ENCODE assay signal across 17 cellular contexts in genomic region chr10:5941579-5941978, GRCh38. TPM values are rescaled to one million over a fixed set of nuclear protein-coding genes. Genes with fewer than 3 reads are reported as not detected.
A peak's percentile ranks its signal among the peaks of the same experiment; 100 is the strongest.
DNase-seq lines count a peak whose midpoint lies in the region; ATAC-seq, FAIRE-seq and TF ChIP-seq lines count a peak whose summit lies in the region.
"Had no signal": no experiment of that assay in that cellular context is flagged by ENCODE, and none has a peak within 500 bp of the region (broad histone marks: within the 10 kb centered on the region; RNA-seq: fewer than 3 reads in every experiment).

No MANE protein-coding gene starts in this region.

- H3K79me2 ChIP-seq in K562 (ENCODE audit: control insufficient read depth, insufficient read depth, low read length) (no peaks in the 10 kb centered on the region), H1 (ENCODE audit: control insufficient read depth in 1 of 2, insufficient read depth in 2 of 2, low read length in 2 of 2) (no peaks in the 10 kb centered on the region), parathyroid adenoma (no peaks in the 10 kb centered on the region), GM23248 (ENCODE audit: insufficient read depth) (no peaks in the 10 kb centered on the region)

- no peaks in the 10 kb centered on the region for H3K9me2 ChIP-seq in GM23248 (ENCODE audit: insufficient read depth)

- H2BK12ac ChIP-seq in H1 (ENCODE audit: low read depth, low read length), result no peak overlapping the region; the same call in 1 of the 2 replicates

- no peaks in the 10 kb centered on the region; the same call in 1 of the 2 replicates for H3K23me2 ChIP-seq in H1 (ENCODE audit: low read depth, low read length)

- no peak overlapping the region for H2BK120ac ChIP-seq in H1 (replicated peaks; ENCODE audit: low read depth, low read length)

- H3K4me1 ChIP-seq in K562 (replicated peaks in 1 of 2; ENCODE audit: control insufficient read depth in 2 of 2, insufficient read depth in 2 of 2, low read length in 2 of 2) (peaks cover 17 to 39% of the 10 kb centered on the region in 2 experiments; a peak in 4 of 5 replicates), H1 (replicated peaks in 1 of 4; ENCODE audit: control insufficient read depth in 3 of 4, insufficient read depth in 4 of 4, low read length in 3 of 4) (peaks cover 0 to 14% (median 7%) of the 10 kb centered on the region in 4 experiments; a peak in 6 of 7 replicates), parathyroid adenoma (no peaks in the 10 kb centered on the region), tibial nerve (peaks cover 0 to 34% (median 7%) of the 10 kb centered on the region in 4 donors), GM23248 (ENCODE audit: insufficient read depth) (peaks cover 33% of the 10 kb centered on the region)

- 77% methylated on average over 7 of the region's 7 CpGs for WGBS in K562 (ENCODE audit: insufficient coverage, low coverage, missing lambda C conversion rate)
- WGBS in H1 (ENCODE audit: extremely low coverage in 1 of 2, insufficient coverage in 1 of 2, insufficient read length in 1 of 2, insufficient replicate concordance in 2 of 2, low coverage in 1 of 2, low lambda C conversion rate in 2 of 2, missing lambda C conversion rate in 1 of 2), 2 experiments, result 83% methylated on average over 7 of the region's 7 CpGs; no CpG with 5 or more reads in 1 of the 2 experiments
- WGBS in tibial nerve, 2 donors, result 73% methylated on average over 7 of the region's 7 CpGs
- 76% methylated on average over 7 of the region's 7 CpGs for WGBS in GM23248 (ENCODE audit: low coverage in 1 of 2, low lambda C conversion rate in 2 of 2, missing lambda C conversion rate in 2 of 2), 2 experiments

- peak overlapping the region; percentile 53; the same call in 1 of the 2 replicates for H2BK15ac ChIP-seq in H1 (ENCODE audit: low read length)

- peaks cover 29% of the 10 kb centered on the region for H3F3A ChIP-seq in GM23248 (ENCODE audit: insufficient read depth)

- H3K18ac ChIP-seq in H1 (ENCODE audit: extremely low read depth, low read length), result no peak overlapping the region

- in situ Hi-C loops in K562 (cut with MboI), result loop anchor here (25.0 kb wide), 1 partner anchor 446 kb away; no protein-coding TSS in a partner anchor
- in situ Hi-C loops in GM23248 (cut with MboI), result no loop called here

- no peak overlapping the region; the same call in 1 of the 2 replicates for H4K8ac ChIP-seq in H1 (ENCODE audit: extremely low read depth, insufficient read depth, low read length)

- H4K20me1 ChIP-seq in K562 (replicated peaks; ENCODE audit: control insufficient read depth, insufficient read depth, low read length) (no peaks in the 10 kb centered on the region), H1 (replicated peaks in 1 of 2; ENCODE audit: control insufficient read depth in 1 of 2, insufficient read depth in 2 of 2, low read length in 2 of 2) (peaks cover 0 to 2% of the 10 kb centered on the region in 2 experiments), GM23248 (ENCODE audit: insufficient read depth) (no peaks in the 10 kb centered on the region)

- no peak overlapping the region for H3K14ac ChIP-seq in H1 (ENCODE audit: insufficient read length)

- TF ChIP-seq POLR2A in K562 (conservative IDR thresholded peaks at IDR 0.05) (no peak), H1 (IDR thresholded peaks at IDR 0.05; ENCODE audit: control extremely low read depth in 1 of 2, low read depth in 2 of 2, low read length in 2 of 2) (no peak), tibial nerve (IDR thresholded peaks at IDR 0.05) (no peak)

- peak overlapping the region; percentile 25 for H4K91ac ChIP-seq in H1 (replicated peaks; ENCODE audit: insufficient read length, low read length)

- intact Hi-C loops in K562 (cut with micrococcal nuclease), result no loop called here

- DNase-seq in K562 (ENCODE audit: extremely low read depth in 1 of 4, low spot score in 3 of 4) (no peak), H1 (ENCODE audit: low read depth in 1 of 2, low spot score in 2 of 2) (no peak), tibial nerve (ENCODE audit: low spot score in 2 of 2) (no peak), HK-2 (ENCODE audit: unreplicated experiment) (no peak), GM23248 (no peak)
- DNase-seq in stimulated activated CD4-positive, alpha-beta T cell treated with anti-CD3 and anti-CD28 coated beads, Interleukin-12 subunit alpha, Interleukin-12 subunit beta, amount 100 ng/mL, for 4 hours, result no peak
- DNase-seq: activated naive CD4-positive, alpha-beta T cell treated with anti-CD3 and anti-CD28 coated beads for 36 hours; activated T-cell treated with anti-CD3 and anti-CD28 coated beads, Interleukin-2, amount 50 U/mL, for 4 hours; cortex of kidney; Kasumi-1; left colon; NCI-H1105; NCI-H2081 treated with DMSO at 0.1 percent for 48 hours; NCI-H510A; occipital lobe had no signal

- POLR2A ChIA-PET in K562 (lab: Yijun Ruan, JAX), result interaction anchor here (0.6 kb wide), 1 partner anchor 29 kb away, joined by 3 read pairs; no protein-coding TSS in a partner anchor
- POLR2A ChIA-PET in H1 (lab: Charles Lee; ENCODE audit: partially characterized antibody), result interaction anchor here (1.3 kb wide), 1 partner anchor 9 kb away, joined by 5 read pairs; no protein-coding TSS in a partner anchor

- H3K23ac ChIP-seq in H1 (ENCODE audit: insufficient read length), result no peak overlapping the region

- H3K27me3 ChIP-seq in K562 (ENCODE audit: control insufficient read depth in 2 of 2, insufficient read depth in 2 of 2, low read length in 2 of 2) (no peaks in the 10 kb centered on the region), H1 (replicated peaks in 1 of 4; ENCODE audit: control insufficient read depth in 3 of 4, extremely low read depth in 1 of 4, insufficient read depth in 3 of 4, low read length in 3 of 4) (no peaks in the 10 kb centered on the region), parathyroid adenoma (ENCODE audit: control insufficient read depth, insufficient read depth, low read length) (no peaks in the 10 kb centered on the region), tibial nerve (no peaks in the 10 kb centered on the region), GM23248 (replicated peaks; ENCODE audit: insufficient read depth) (no peaks in the 10 kb centered on the region)

- 0 out of 3 replicates have a peak, but pooled peaks have one; percentile 4 for ATAC-seq in K562
- ATAC-seq: activated T-cell treated with anti-CD3 and anti-CD28 coated beads, Interleukin-2, amount 50 U/mL, for 4 hours; left colon; sciatic nerve had no signal

- TF ChIP-seq CTCF in K562 (IDR thresholded peaks at IDR 0.05 in 2 of 3, conservative IDR thresholded peaks at IDR 0.05 in 1 of 3; ENCODE audit: insufficient read depth in 2 of 3, low read depth in 1 of 3, low read length in 3 of 3) (no peak), H1 (IDR thresholded peaks at IDR 0.05; ENCODE audit: control extremely low read depth in 1 of 3, insufficient read depth in 1 of 3, low read depth in 1 of 3, low read length in 3 of 3) (no peak), parathyroid adenoma (IDR thresholded peaks at IDR 0.05) (no peak), tibial nerve (IDR thresholded peaks at IDR 0.05) (no peak)

- H3K56ac ChIP-seq in H1 (replicated peaks; ENCODE audit: insufficient read length, low read depth, low read length), result no peak overlapping the region

- no peak for TF ChIP-seq RAD21 in K562 (CRISPR knock-in tag; conservative IDR thresholded peaks at IDR 0.05 in 1 of 2, IDR thresholded peaks at IDR 0.05 in 1 of 2)
- no peak for TF ChIP-seq RAD21 in H1 (IDR thresholded peaks at IDR 0.05 in 1 of 2, conservative IDR thresholded peaks at IDR 0.05 in 1 of 2; ENCODE audit: low read depth in 2 of 2, low read length in 2 of 2)

- FAIRE-seq in K562 (lab: Jason Lieb, UNC) (no peak), H1 (lab: Jason Lieb, UNC) (no peak)

- H3K4me3 ChIP-seq in K562 (no peak overlapping the region), H1 (ENCODE audit: extremely low read depth in 1 of 4, insufficient read depth in 2 of 4, low read depth in 3 of 4, low read length in 4 of 4) (no peak overlapping the region), parathyroid adenoma (ENCODE audit: low read depth, low read length) (no peak overlapping the region), tibial nerve (no peak overlapping the region), GM23248 (no peak overlapping the region)

- no peak overlapping the region for H2BK20ac ChIP-seq in H1 (ENCODE audit: low read length)

- H3K27ac ChIP-seq in K562 (ENCODE audit: extremely low read depth, low read depth, low read length) (peak overlapping the region; percentile 63; the same call in 1 of the 3 replicates), H1 (ENCODE audit: low read depth, low read length) (no peak overlapping the region), parathyroid adenoma (peak overlapping the region; percentile 87), tibial nerve (peak overlapping the region in 3 of 4 donors; percentile 37 to 70 (median 40)), GM23248 (no peak overlapping the region)

- TF ChIP-seq EP300 in K562 (IDR thresholded peaks at IDR 0.05; ENCODE audit: low read length), result no peak
- TF ChIP-seq EP300 in H1 (IDR thresholded peaks at IDR 0.05; ENCODE audit: borderline replicate concordance in 1 of 2, low read depth in 2 of 2, low read length in 2 of 2), result no peak
- no peak for TF ChIP-seq EP300 in tibial nerve (IDR thresholded peaks at IDR 0.05)

- no peaks in the 10 kb centered on the region for H3K9me3 ChIP-seq in K562 (replicated peaks; ENCODE audit: control insufficient read depth, insufficient read depth, low read depth, low read length)
- no peaks in the 10 kb centered on the region for H3K9me3 ChIP-seq in H1 (ENCODE audit: insufficient read depth in 2 of 2, low read depth in 1 of 2, low read length in 1 of 2)
- H3K9me3 ChIP-seq in parathyroid adenoma (ENCODE audit: control insufficient read depth, low read length), result no peaks in the 10 kb centered on the region
- H3K9me3 ChIP-seq in tibial nerve, result no peaks in the 10 kb centered on the region
- no peaks in the 10 kb centered on the region for H3K9me3 ChIP-seq in GM23248 (ENCODE audit: low read depth)

- BruUV-seq in K562 (replicated peaks; lab: Mats Ljungman, UMichigan), result no TSS peak

- no peak overlapping the region for H3K4ac ChIP-seq in H1 (replicated peaks; ENCODE audit: insufficient read length, low read depth, low read length)

- no peak overlapping the region for H2AK5ac ChIP-seq in H1 (ENCODE audit: low read depth, low read length)

- H2BK5ac ChIP-seq in H1 (ENCODE audit: low read depth, low read length), result no peak overlapping the region; the same call in 1 of the 2 replicates

- no peaks in the 10 kb centered on the region for H3K9me1 ChIP-seq in K562 (ENCODE audit: control insufficient read depth, insufficient read depth, low read length)

- H3K4me2 ChIP-seq in K562 (ENCODE audit: insufficient read depth, low read length) (peak overlapping the region; percentile 75), H1 (ENCODE audit: insufficient read depth in 1 of 2, low read depth in 2 of 2, low read length in 2 of 2) (no peak overlapping the region), parathyroid adenoma (ENCODE audit: low read length) (no peak overlapping the region), GM23248 (ENCODE audit: unreplicated experiment) (no peak overlapping the region)

- H3K36me3 ChIP-seq in K562 (ENCODE audit: control insufficient read depth, insufficient read depth, low read length), result peaks cover 23% of the 10 kb centered on the region; the same call in 2 of the 3 replicates
- H3K36me3 ChIP-seq in H1 (ENCODE audit: control insufficient read depth in 2 of 4, insufficient read depth in 4 of 4, low read length in 3 of 4), result peaks cover 2 to 17% (median 11%) of the 10 kb centered on the region in 4 experiments; a peak in 6 of 8 replicates
- no peaks in the 10 kb centered on the region for H3K36me3 ChIP-seq in parathyroid adenoma (ENCODE audit: control insufficient read depth, insufficient read depth, low read length)
- H3K36me3 ChIP-seq in tibial nerve, result peaks cover 0 to 26% (median 7%) of the 10 kb centered on the region in 3 donors
- peaks cover 5% of the 10 kb centered on the region; the same call in 1 of the 2 replicates for H3K36me3 ChIP-seq in GM23248 (ENCODE audit: low read depth)

- H3K9ac ChIP-seq in K562 (ENCODE audit: insufficient read depth in 1 of 2, low read depth in 2 of 2, low read length in 2 of 2) (peak overlapping the region; percentile 20 to 32; a peak in 3 of 4 replicates), H1 (replicated peaks in 1 of 4; ENCODE audit: extremely low read depth in 1 of 4, low read depth in 3 of 4, low read length in 3 of 4) (no peak overlapping the region), parathyroid adenoma (no peak overlapping the region), GM23248 (no peak overlapping the region)

- no peaks in the 10 kb centered on the region for H3K79me1 ChIP-seq in H1 (ENCODE audit: low read depth, low read length)

- CTCF ChIA-PET in K562 (lab: Yijun Ruan, JAX; ENCODE audit: low intra/inter-chr PET ratio), result no interaction called here
- CTCF ChIA-PET in H1 (lab: Charles Lee; ENCODE audit: partially characterized antibody), result interaction anchor here (0.8 to 1.4 kb wide), 2 partner anchors 8 to 9 kb away, joined by 4 to 5 read pairs; no protein-coding TSS in a partner anchor

- H2AFZ ChIP-seq in K562 (ENCODE audit: low read depth, low read length) (peak overlapping the region; percentile 74), H1 (ENCODE audit: low read length) (no peak overlapping the region), parathyroid adenoma (no peak overlapping the region), GM23248 (no peak overlapping the region)

- H4K5ac ChIP-seq in H1 (ENCODE audit: insufficient read length, low read depth, low read length), result no peak overlapping the region

RNA-seq across cellular contexts. Expression of gene IL15RA, which starts 35.8 kb away (rescaled TPM):
- 12.8 and 14.2 TPM in 2 replicates for total RNA-seq in K562 (2011; cell fraction: chromatin; rRNA removed; ENCODE audit: low replicate concordance)
- 16.7 and 17.9 TPM in 2 replicates for total RNA-seq in K562 (2011; cell fraction: nucleolus; rRNA removed)
- 13.9 and 18.0 TPM in 2 replicates for total RNA-seq in K562 (2011; cell fraction: nucleoplasm; rRNA removed)
- total RNA-seq in K562 (2014; rRNA removed) (9.8 and 10.1 TPM in 2 replicates), K562 (2014; rRNA removed; fragmentation: Illumina TruSeq; extraction: Trizol) (4.0 and 4.5 TPM in 2 replicates), K562 (2015; rRNA removed; fragmentation: Illumina TruSeq; extraction: Trizol) (4.7 and 5.2 TPM in 2 replicates), K562 (2021) (9.4 and 11.7 TPM in 2 replicates), tibial nerve (10 to 100 TPM in 2 of 4 donors, 1 to 10 TPM in 2; 9.0 to 18.6 (median 12.6) TPM)
- polyA plus RNA-seq in K562 (2011; rRNA removed) (8.0 and 18.3 TPM in 2 replicates), K562 (2014; fragmentation: Illumina TruSeq; extraction: Trizol) (10.6 and 11.2 TPM in 2 replicates), K562 (2014; fragmentation: Nextera tagmentation; extraction: Ambion mirVana) (1 to 10 TPM; 1.2 to 2.0 TPM), K562 (2014; rRNA removed) (8.7 and 9.9 TPM in 2 replicates), H1 (2011; rRNA removed) (1.4 and 2.5 TPM in 2 replicates), GM23248 (2016; fragmentation: Nextera tagmentation; extraction: Ambion mirVana) (4.0 and 4.9 TPM in 2 replicates)
- 20.1 and 26.7 TPM in 2 replicates for polyA plus RNA-seq in K562 (2011; cell fraction: cytosol; rRNA removed)
- polyA plus RNA-seq in K562 (2011; cell fraction: nucleus; rRNA removed), result 12.0 and 12.3 TPM in 2 replicates
- 5.6 and 11.1 TPM in 2 replicates for polyA plus RNA-seq in K562 (2012)
- 4.5 and 4.7 TPM in 2 replicates for polyA minus RNA-seq in K562 (2011; rRNA and poly(A)+ RNA removed)
- 10.1 and 10.2 TPM in 2 replicates for polyA minus RNA-seq in K562 (2011; cell fraction: cytosol; rRNA and poly(A)+ RNA removed)
- polyA minus RNA-seq in K562 (2011; cell fraction: nucleus; rRNA and poly(A)+ RNA removed), result 2.9 and 3.1 TPM in 2 replicates
- total RNA-seq in H1 (2021; fragmentation: NEBNext Ultra II Directional; extraction: Animal tissue kit (Norgen Biotek cat#: 25700)), result 0.98 and 1.3 TPM in 2 replicates
- 1.5 TPM for polyA plus RNA-seq in H1 (2011; cell fraction: cytosol; rRNA removed)
- 2.1 TPM for polyA plus RNA-seq in H1 (2011; cell fraction: nucleus; rRNA removed)
- polyA plus RNA-seq in H1 (2012, experiment 1 of 2), result 0.44 to 1.1 TPM (median 0.83 TPM) in 4 replicates
- 1.2 TPM for polyA plus RNA-seq in H1 (2012, experiment 2 of 2)
- 1.1 TPM for polyA plus RNA-seq in H1 (2013, experiment 1 of 2)
- 0.81 TPM for polyA plus RNA-seq in H1 (2013, experiment 2 of 2)
- 0.27 and 1.7 TPM in 2 replicates for polyA minus RNA-seq in H1 (2011; rRNA and poly(A)+ RNA removed)
- not detected for polyA minus RNA-seq in H1 (2011; cell fraction: cytosol; rRNA and poly(A)+ RNA removed)
- polyA minus RNA-seq in H1 (2011; cell fraction: nucleus; rRNA and poly(A)+ RNA removed), result 2.3 TPM
- 0.89 and 7.0 TPM in 2 replicates for total RNA-seq in GM23248 (2014; rRNA removed; shearing (Covaris generic))
- total RNA-seq: occipital lobe had no signal

RNA-seq across cellular contexts. Expression of gene FBH1, which starts 51.5 kb away (rescaled TPM):
- total RNA-seq in K562 (2011; cell fraction: chromatin; rRNA removed; ENCODE audit: low replicate concordance), result 410 and 519 TPM in 2 replicates
- 208 and 256 TPM in 2 replicates for total RNA-seq in K562 (2011; cell fraction: nucleolus; rRNA removed)
- total RNA-seq in K562 (2011; cell fraction: nucleoplasm; rRNA removed), result 298 and 374 TPM in 2 replicates
- total RNA-seq in K562 (2014; rRNA removed), result 80.6 and 87.9 TPM in 2 replicates
- total RNA-seq in K562 (2014; rRNA removed; fragmentation: Illumina TruSeq; extraction: Trizol), result 77.7 and 77.8 TPM in 2 replicates
- total RNA-seq in K562 (2015; rRNA removed; fragmentation: Illumina TruSeq; extraction: Trizol), result 107 and 108 TPM in 2 replicates
- total RNA-seq in K562 (2021), result 93.5 and 95.1 TPM in 2 replicates
- polyA plus RNA-seq in K562 (2011; rRNA removed), result 85.6 and 89.2 TPM in 2 replicates
- 69.8 and 73.7 TPM in 2 replicates for polyA plus RNA-seq in K562 (2011; cell fraction: cytosol; rRNA removed)
- 239 and 245 TPM in 2 replicates for polyA plus RNA-seq in K562 (2011; cell fraction: nucleus; rRNA removed)
- polyA plus RNA-seq in K562 (2012), result 54.6 and 57.0 TPM in 2 replicates
- polyA plus RNA-seq in K562 (2014; fragmentation: Illumina TruSeq; extraction: Trizol), result 66.3 and 70.1 TPM in 2 replicates
- 10 to 100 TPM; 13.4 to 23.4 TPM for polyA plus RNA-seq in K562 (2014; fragmentation: Nextera tagmentation; extraction: Ambion mirVana)
- polyA plus RNA-seq in K562 (2014; rRNA removed), result 69.7 and 73.1 TPM in 2 replicates
- polyA minus RNA-seq in K562 (2011; rRNA and poly(A)+ RNA removed), result 138 and 191 TPM in 2 replicates
- polyA minus RNA-seq in K562 (2011; cell fraction: cytosol; rRNA and poly(A)+ RNA removed), result 70.7 and 86.7 TPM in 2 replicates
- polyA minus RNA-seq in K562 (2011; cell fraction: nucleus; rRNA and poly(A)+ RNA removed), result 79.0 and 120 TPM in 2 replicates
- total RNA-seq in H1 (2021; fragmentation: NEBNext Ultra II Directional; extraction: Animal tissue kit (Norgen Biotek cat#: 25700)), result 49.0 and 51.8 TPM in 2 replicates
- 31.1 and 42.2 TPM in 2 replicates for polyA plus RNA-seq in H1 (2011; rRNA removed)
- polyA plus RNA-seq in H1 (2011; cell fraction: cytosol; rRNA removed), result 40.1 TPM
- polyA plus RNA-seq in H1 (2011; cell fraction: nucleus; rRNA removed), result 131 TPM
- 34.3 to 44.6 TPM (median 42.2 TPM) in 4 replicates for polyA plus RNA-seq in H1 (2012, experiment 1 of 2)
- polyA plus RNA-seq in H1 (2012, experiment 2 of 2), result 10.6 TPM
- polyA plus RNA-seq in H1 (2013, experiment 1 of 2), result 23.4 TPM
- 22.8 TPM for polyA plus RNA-seq in H1 (2013, experiment 2 of 2)
- polyA minus RNA-seq in H1 (2011; rRNA and poly(A)+ RNA removed), result 125 TPM in 2 replicates
- polyA minus RNA-seq in H1 (2011; cell fraction: cytosol; rRNA and poly(A)+ RNA removed), result 54.8 TPM
- polyA minus RNA-seq in H1 (2011; cell fraction: nucleus; rRNA and poly(A)+ RNA removed), result 104 TPM
- total RNA-seq in tibial nerve, result 100 to 1,000 TPM in 2 of 4 donors, 10 to 100 TPM in 2; 64.0 to 109 (median 96.6) TPM
- total RNA-seq in GM23248 (2014; rRNA removed; shearing (Covaris generic)), result 79.3 and 87.6 TPM in 2 replicates
- 66.4 and 71.4 TPM in 2 replicates for polyA plus RNA-seq in GM23248 (2016; fragmentation: Nextera tagmentation; extraction: Ambion mirVana)

RNA-seq across cellular contexts. Expression of gene ANKRD16, which starts 51.9 kb away (rescaled TPM):
- 39.2 and 65.1 TPM in 2 replicates for total RNA-seq in K562 (2011; cell fraction: chromatin; rRNA removed; ENCODE audit: low replicate concordance)
- 44.0 and 45.9 TPM in 2 replicates for total RNA-seq in K562 (2011; cell fraction: nucleolus; rRNA removed)
- total RNA-seq in K562 (2011; cell fraction: nucleoplasm; rRNA removed), result 34.3 and 35.3 TPM in 2 replicates
- total RNA-seq in K562 (2014; rRNA removed) (14.6 and 17.8 TPM in 2 replicates), K562 (2014; rRNA removed; fragmentation: Illumina TruSeq; extraction: Trizol) (4.1 and 4.2 TPM in 2 replicates), K562 (2015; rRNA removed; fragmentation: Illumina TruSeq; extraction: Trizol) (9.0 and 9.5 TPM in 2 replicates), K562 (2021) (13.9 and 14.2 TPM in 2 replicates), tibial nerve (10 to 100 TPM; 20.5 to 24.0 (median 21.2) TPM)
- polyA plus RNA-seq in K562 (2011; rRNA removed) (16.0 and 21.9 TPM in 2 replicates), K562 (2014; fragmentation: Illumina TruSeq; extraction: Trizol) (8.6 and 8.9 TPM in 2 replicates), K562 (2014; fragmentation: Nextera tagmentation; extraction: Ambion mirVana) (1 to 10 TPM; 1.5 to 2.2 TPM), K562 (2014; rRNA removed) (10.4 and 11.6 TPM in 2 replicates), H1 (2011; rRNA removed) (12.7 and 14.2 TPM in 2 replicates), GM23248 (2016; fragmentation: Nextera tagmentation; extraction: Ambion mirVana) (2.7 and 3.1 TPM in 2 replicates)
- polyA plus RNA-seq in K562 (2011; cell fraction: cytosol; rRNA removed), result 19.2 and 19.7 TPM in 2 replicates
- polyA plus RNA-seq in K562 (2011; cell fraction: nucleus; rRNA removed), result 62.2 and 65.6 TPM in 2 replicates
- 9.1 and 10.1 TPM in 2 replicates for polyA plus RNA-seq in K562 (2012)
- polyA minus RNA-seq in K562 (2011; rRNA and poly(A)+ RNA removed), result 13.3 and 18.5 TPM in 2 replicates
- 6.7 and 11.4 TPM in 2 replicates for polyA minus RNA-seq in K562 (2011; cell fraction: cytosol; rRNA and poly(A)+ RNA removed)
- 19.4 and 22.5 TPM in 2 replicates for polyA minus RNA-seq in K562 (2011; cell fraction: nucleus; rRNA and poly(A)+ RNA removed)
- total RNA-seq in H1 (2021; fragmentation: NEBNext Ultra II Directional; extraction: Animal tissue kit (Norgen Biotek cat#: 25700)), result 7.7 and 8.2 TPM in 2 replicates
- polyA plus RNA-seq in H1 (2011; cell fraction: cytosol; rRNA removed), result 12.0 TPM
- polyA plus RNA-seq in H1 (2011; cell fraction: nucleus; rRNA removed), result 29.1 TPM
- polyA plus RNA-seq in H1 (2012, experiment 1 of 2), result 4.8 to 9.1 TPM (median 8.1 TPM) in 4 replicates
- 4.8 TPM for polyA plus RNA-seq in H1 (2012, experiment 2 of 2)
- polyA plus RNA-seq in H1 (2013, experiment 1 of 2), result 5.5 TPM
- polyA plus RNA-seq in H1 (2013, experiment 2 of 2), result 5.1 TPM
- 19.9 and 35.7 TPM in 2 replicates for polyA minus RNA-seq in H1 (2011; rRNA and poly(A)+ RNA removed)
- 10.9 TPM for polyA minus RNA-seq in H1 (2011; cell fraction: cytosol; rRNA and poly(A)+ RNA removed)
- polyA minus RNA-seq in H1 (2011; cell fraction: nucleus; rRNA and poly(A)+ RNA removed), result 28.6 TPM
- 5.4 and 5.9 TPM in 2 replicates for total RNA-seq in GM23248 (2014; rRNA removed; shearing (Covaris generic))

Comparison
In these comparisons a context has a peak if more than half of its experiments do, and no peak if none do; other contexts are left out.
1. H3K27ac ChIP-seq: peak in K562 (single experiment), parathyroid adenoma (single experiment) and tibial nerve (3 of 4); none in H1 (single experiment) and GM23248 (single experiment).
2. H3K9ac ChIP-seq: peak in K562 (2 of 2); none in H1 (0 of 4), parathyroid adenoma (single experiment) and GM23248 (single experiment).